8 cellular contexts compared by ENCODE assay signal in genomic region chr10:26860542-26861325, GRCh38. TPM values are rescaled to one million over a fixed set of nuclear protein-coding genes. Genes with fewer than 3 reads are reported as not detected.
A peak's percentile ranks its signal among the peaks of the same experiment; 100 is the strongest.
DNase-seq lines count a peak whose midpoint lies in the region; ATAC-seq and TF ChIP-seq lines count a peak whose summit lies in the region.

TSS of gene ABI1 (minus strand) at chr10:26860958. CDS start at chr10:26860863, 95 bp downstream.

- peaks cover 7% of the 10 kb centered on the region for H3F3A ChIP-seq in neural progenitor cell (ENCODE audit: low read depth)

- no peaks in the 10 kb centered on the region for H3K36me3 Mint-ChIP-seq in neural progenitor cell

- CTCF ChIA-PET in HEK293 (lab: Yijun Ruan, JAX), result interaction anchor here (0.6 to 2.6 kb wide), 11 partner anchors 10 to 394 kb away, joined by 3 to 21 read pairs (median 4); no protein-coding TSS in a partner anchor

- H3K4me1 Mint-ChIP-seq in neural progenitor cell, result peaks cover 16% of the 10 kb centered on the region

- no peaks in the 10 kb centered on the region for H3K9me3 Mint-ChIP-seq in neural progenitor cell

- H3K27me3 ChIP-seq in foreskin keratinocyte (no peaks in the 10 kb centered on the region), neural progenitor cell (no peaks in the 10 kb centered on the region)

- peak within 1 kb of the TSS; percentile 71 for H3K9ac ChIP-seq in neural progenitor cell

- H3K27ac ChIP-seq in HEK293 (ENCODE audit: extremely low read depth, low read depth, low read length) (peak within 1 kb of the TSS; percentile 92), foreskin keratinocyte (peak within 1 kb of the TSS; percentile 100), neural progenitor cell (peak within 1 kb of the TSS; percentile 85)

- H3K4me1 ChIP-seq in HEK293 (ENCODE audit: control insufficient read depth, insufficient read depth, low read length), result peaks cover 10% of the 10 kb centered on the region
- H3K4me1 ChIP-seq in foreskin keratinocyte, result peaks cover 7% of the 10 kb centered on the region
- peaks cover 8% of the 10 kb centered on the region for H3K4me1 ChIP-seq in neural progenitor cell

- H3K27ac Mint-ChIP-seq in neural progenitor cell, result peak within 1 kb of the TSS; percentile 96

- peak; percentile 88 for DNase-seq in GM04503 (ENCODE audit: low read depth)
- peak; percentile 99 for DNase-seq in MV-4-11 (lab: John Stamatoyannopoulos, UW)
- peak; percentile 98 for DNase-seq in SK-MEL-5 (ENCODE audit: low read depth, low spot score)
- peak; percentile 97 for DNase-seq in activated naive CD4-positive, alpha-beta T cell treated with Interleukin-2 at 50 U/mL for 16 hours
- peak; percentile 96 to 98 for DNase-seq in foreskin keratinocyte
- peak; percentile 100 for DNase-seq in neural progenitor cell (ENCODE audit: low spot score)
- DNase-seq in stromal cell of bone marrow (ENCODE audit: low read depth), result peak; percentile 97

- H2AFZ ChIP-seq in neural progenitor cell (replicated peaks), result peak within 1 kb of the TSS; percentile 77

- H3K27me3 Mint-ChIP-seq in neural progenitor cell (ENCODE audit: insufficient read depth, low read depth), result peaks cover 3% of the 10 kb centered on the region

- H3K9me3 ChIP-seq in HEK293 (ENCODE audit: control insufficient read depth, insufficient read depth, low read depth, low read length), result no peaks in the 10 kb centered on the region
- no peaks in the 10 kb centered on the region for H3K9me3 ChIP-seq in neural progenitor cell (ENCODE audit: low read depth)

- peak within 1 kb of the TSS; percentile 83 for H3K4me2 ChIP-seq in neural progenitor cell

- TF ChIP-seq CTCF in HEK293 (tag by site-specific recombination; IDR thresholded peaks at IDR 0.05) (peak; percentile 35), foreskin keratinocyte (conservative IDR thresholded peaks at IDR 0.05) (peak; percentile 92), neural progenitor cell (IDR thresholded peaks at IDR 0.05) (peak; percentile 72)

- peak; percentile 85 for ATAC-seq in foreskin keratinocyte

- H3K4me3 Mint-ChIP-seq in neural progenitor cell, result peak within 1 kb of the TSS; percentile 97

- peaks cover 49% of the 10 kb centered on the region for H3K79me2 ChIP-seq in neural progenitor cell (ENCODE audit: low read depth)

- POLR2A ChIA-PET in HEK293 (lab: Yijun Ruan, JAX), result interaction anchor here (1.2 kb wide), 1 partner anchor 116 kb away, joined by 3 read pairs; no protein-coding TSS in a partner anchor

- in situ Hi-C loops in SK-MEL-5 (cut with HindIII; ENCODE audit: low pct_unique_long_range_greater_than_20kb, low sequenced_read_pairs), result no loop called here

- H3K4me3 ChIP-seq in HEK293 (ENCODE audit: low read depth, low read length) (peak within 1 kb of the TSS; percentile 92), neural progenitor cell (peak within 1 kb of the TSS; percentile 96)

- H3K36me3 ChIP-seq in HEK293 (ENCODE audit: control insufficient read depth in 2 of 2, insufficient read depth in 1 of 2, low read length in 2 of 2) (no peaks in the 10 kb centered on the region), neural progenitor cell (no peaks in the 10 kb centered on the region)

- peaks cover 27% of the 10 kb centered on the region for H4K20me1 ChIP-seq in neural progenitor cell (ENCODE audit: low read depth)

TF ChIP-seq in HEK293, 187 proteins besides CTCF, POLR2A, EP300 and RAD21 (continues in another document):
- TF ChIP-seq YY1 (tag by site-specific recombination; IDR thresholded peaks at IDR 0.05) (peak; percentile 71), SALL2 (tag by site-specific recombination; IDR thresholded peaks at IDR 0.05; ENCODE audit: borderline replicate concordance) (no peak), ZNF843 (tag by site-specific recombination; IDR thresholded peaks at IDR 0.05) (peak; percentile 31; the same call in 1 of the 2 replicates), ZNF404 (tag by site-specific recombination; IDR thresholded peaks at IDR 0.05) (no peak), ZNF335 (tag by site-specific recombination; conservative IDR thresholded peaks at IDR 0.05) (peak; percentile 93), ZFHX2 (tag by site-specific recombination; conservative IDR thresholded peaks at IDR 0.05) (peak; percentile 94), ZSCAN16 (tag by site-specific recombination; IDR thresholded peaks at IDR 0.05) (no peak), SETDB1 (IDR thresholded peaks at IDR 0.05; ENCODE audit: insufficient read length, low read length) (no peak), ZNF670 (tag by site-specific recombination; IDR thresholded peaks at IDR 0.05; ENCODE audit: low read depth) (no peak), ZFP3 (tag by site-specific recombination; IDR thresholded peaks at IDR 0.05; ENCODE audit: low read depth) (no peak), ZNF580 (tag by site-specific recombination; IDR thresholded peaks at IDR 0.05) (peak; percentile 42; the same call in 1 of the 2 replicates), SP2 (tag by site-specific recombination; IDR thresholded peaks at IDR 0.05) (peak; percentile 91), ZNF266 (tag by site-specific recombination; IDR thresholded peaks at IDR 0.05; ENCODE audit: low read depth) (no peak), HOXA7 (CRISPR knock-in tag; IDR thresholded peaks at IDR 0.05; ENCODE audit: borderline replicate concordance) (no peak), OSR2 (tag by site-specific recombination; IDR thresholded peaks at IDR 0.05) (no peak), ZNF302 (tag by site-specific recombination; IDR thresholded peaks at IDR 0.05; ENCODE audit: low read depth) (no peak), ZBTB8A (tag by site-specific recombination; IDR thresholded peaks at IDR 0.05) (peak; percentile 74; the same call in 1 of the 2 replicates), ZEB2 (tag by site-specific recombination; IDR thresholded peaks at IDR 0.05) (peak; percentile 71), ZNF785 (tag by site-specific recombination; IDR thresholded peaks at IDR 0.05) (no peak), ZNF26 (tag by site-specific recombination; IDR thresholded peaks at IDR 0.05) (no peak), ZNF747 (tag by site-specific recombination; IDR thresholded peaks at IDR 0.05) (no peak)
- TF ChIP-seq, protein P1, sequence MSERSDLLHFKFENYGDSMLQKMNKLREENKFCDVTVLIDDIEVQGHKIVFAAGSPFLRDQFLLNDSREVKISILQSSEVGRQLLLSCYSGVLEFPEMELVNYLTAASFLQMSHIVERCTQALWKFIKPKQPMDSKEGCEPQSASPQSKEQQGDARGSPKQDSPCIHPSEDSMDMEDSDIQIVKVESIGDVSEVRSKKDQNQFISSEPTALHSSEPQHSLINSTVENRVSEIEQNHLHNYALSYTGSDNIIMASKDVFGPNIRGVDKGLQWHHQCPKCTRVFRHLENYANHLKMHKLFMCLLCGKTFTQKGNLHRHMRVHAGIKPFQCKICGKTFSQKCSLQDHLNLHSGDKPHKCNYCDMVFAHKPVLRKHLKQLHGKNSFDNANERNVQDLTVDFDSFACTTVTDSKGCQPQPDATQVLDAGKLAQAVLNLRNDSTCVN (tag by site-specific recombination; optimal IDR thresholded peaks at IDR 0.05), result peak; percentile 54
- TF ChIP-seq, protein P2, sequence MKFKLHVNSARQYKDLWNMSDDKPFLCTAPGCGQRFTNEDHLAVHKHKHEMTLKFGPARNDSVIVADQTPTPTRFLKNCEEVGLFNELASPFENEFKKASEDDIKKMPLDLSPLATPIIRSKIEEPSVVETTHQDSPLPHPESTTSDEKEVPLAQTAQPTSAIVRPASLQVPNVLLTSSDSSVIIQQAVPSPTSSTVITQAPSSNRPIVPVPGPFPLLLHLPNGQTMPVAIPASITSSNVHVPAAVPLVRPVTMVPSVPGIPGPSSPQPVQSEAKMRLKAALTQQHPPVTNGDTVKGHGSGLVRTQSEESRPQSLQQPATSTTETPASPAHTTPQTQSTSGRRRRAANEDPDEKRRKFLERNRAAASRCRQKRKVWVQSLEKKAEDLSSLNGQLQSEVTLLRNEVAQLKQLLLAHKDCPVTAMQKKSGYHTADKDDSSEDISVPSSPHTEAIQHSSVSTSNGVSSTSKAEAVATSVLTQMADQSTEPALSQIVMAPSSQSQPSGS (tag by site-specific recombination; IDR thresholded peaks at IDR 0.05; ENCODE audit: low read depth), result no peak
- TF ChIP-seq, protein P3, sequence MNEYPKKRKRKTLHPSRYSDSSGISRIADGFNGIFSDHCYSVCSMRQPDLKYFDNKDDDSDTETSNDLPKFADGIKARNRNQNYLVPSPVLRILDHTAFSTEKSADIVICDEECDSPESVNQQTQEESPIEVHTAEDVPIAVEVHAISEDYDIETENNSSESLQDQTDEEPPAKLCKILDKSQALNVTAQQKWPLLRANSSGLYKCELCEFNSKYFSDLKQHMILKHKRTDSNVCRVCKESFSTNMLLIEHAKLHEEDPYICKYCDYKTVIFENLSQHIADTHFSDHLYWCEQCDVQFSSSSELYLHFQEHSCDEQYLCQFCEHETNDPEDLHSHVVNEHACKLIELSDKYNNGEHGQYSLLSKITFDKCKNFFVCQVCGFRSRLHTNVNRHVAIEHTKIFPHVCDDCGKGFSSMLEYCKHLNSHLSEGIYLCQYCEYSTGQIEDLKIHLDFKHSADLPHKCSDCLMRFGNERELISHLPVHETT (tag by site-specific recombination; IDR thresholded peaks at IDR 0.05), result 0 out of 2 replicates have a peak, but pooled peaks have one; percentile 15

RNA-seq across cellular contexts. Expression of gene ABI1, which starts in this region (rescaled TPM):
- total RNA-seq in SK-MEL-5 (2014; rRNA removed; shearing (Covaris generic)), result 38.9 and 44.4 TPM in 2 replicates
- 28.2 and 33.5 TPM in 2 replicates for polyA plus RNA-seq in SK-MEL-5 (2015; cell fraction: cytosol; rRNA removed)
- polyA plus RNA-seq in SK-MEL-5 (2015; cell fraction: nucleus; rRNA removed), result 21.3 and 21.8 TPM in 2 replicates
- total RNA-seq in foreskin keratinocyte (44.3 and 51.9 TPM in 2 replicates), neural progenitor cell (ENCODE audit: low replicate concordance) (35.1 and 43.1 TPM in 2 replicates)
- polyA plus RNA-seq in foreskin keratinocyte, result 22.7 and 24.8 TPM in 2 replicates

Comparison
In these comparisons a context has a peak if more than half of its experiments do, and no peak if none do; other contexts are left out.
1. Peak in every context shown above with its lines: DNase-seq, ATAC-seq, H3K4me3 ChIP-seq and H3K27ac ChIP-seq.
2. CTCF ChIP-seq: peak in every context shown above with its lines; median percentile 92 in foreskin keratinocyte; 72 in neural progenitor cell; 35 in HEK293.